Comparison of ENCODE assay signal across 2 cellular contexts in genomic region chr15:59221479-59221878, GRCh38.
TF ChIP-seq lines count a peak whose summit lies in the region.

No MANE protein-coding gene starts in this region.

TF ChIP-seq in SK-N-SH, 30 proteins besides CTCF, POLR2A, EP300 and RAD21 (continued from another document):
- TF ChIP-seq REST (IDR thresholded peaks at IDR 0.05; ENCODE audit: low read depth, low read length) = no peak
- no peak for TF ChIP-seq FOSL2 (IDR thresholded peaks at IDR 0.05; ENCODE audit: borderline replicate concordance, low read depth)
- TF ChIP-seq NFIC (IDR thresholded peaks at IDR 0.05; ENCODE audit: borderline replicate concordance) = no peak
- no peak for TF ChIP-seq GABPA (IDR thresholded peaks at IDR 0.05; ENCODE audit: low read depth)
- TF ChIP-seq RCOR1 (IDR thresholded peaks at IDR 0.05; ENCODE audit: low read length) = no peak
- no peak for TF ChIP-seq TEAD4 (IDR thresholded peaks at IDR 0.05; ENCODE audit: borderline replicate concordance, insufficient read depth)
- no peak for TF ChIP-seq FOXM1 (IDR thresholded peaks at IDR 0.05; ENCODE audit: low read depth)
- no peak for TF ChIP-seq RXRA (IDR thresholded peaks at IDR 0.05; ENCODE audit: borderline replicate concordance, low read depth)
- TF ChIP-seq USF2 (IDR thresholded peaks at IDR 0.05; ENCODE audit: borderline replicate concordance, low read depth, low read length) = no peak
TF ChIP-seq in SK-N-SH: peak in this region for 0.

TF ChIP-seq in SK-N-SH treated with all-trans-retinoic acid at 6 μM for 48 hours, 23 proteins besides CTCF, POLR2A, EP300 and RAD21 (continued from another document):
- TF ChIP-seq CSRNP3 (CRISPR knock-in tag; IDR thresholded peaks at IDR 0.05) (no peak), CREB5 (CRISPR knock-in tag; IDR thresholded peaks at IDR 0.05; ENCODE audit: low read depth) (no peak), CSDC2 (CRISPR knock-in tag; IDR thresholded peaks at IDR 0.05) (no peak), TSHZ2 (CRISPR knock-in tag; IDR thresholded peaks at IDR 0.05) (no peak), TCF4 (CRISPR knock-in tag; IDR thresholded peaks at IDR 0.05; ENCODE audit: borderline replicate concordance) (no peak), ZFP30 (CRISPR knock-in tag; IDR thresholded peaks at IDR 0.05) (no peak), ESRRG (CRISPR knock-in tag; IDR thresholded peaks at IDR 0.05) (no peak), ISL1 (CRISPR knock-in tag; IDR thresholded peaks at IDR 0.05) (no peak), PPARA (CRISPR knock-in tag; IDR thresholded peaks at IDR 0.05; ENCODE audit: borderline replicate concordance) (no peak)
